ENCODE assay signal across 10 cellular contexts in the genomic region with DNA sequence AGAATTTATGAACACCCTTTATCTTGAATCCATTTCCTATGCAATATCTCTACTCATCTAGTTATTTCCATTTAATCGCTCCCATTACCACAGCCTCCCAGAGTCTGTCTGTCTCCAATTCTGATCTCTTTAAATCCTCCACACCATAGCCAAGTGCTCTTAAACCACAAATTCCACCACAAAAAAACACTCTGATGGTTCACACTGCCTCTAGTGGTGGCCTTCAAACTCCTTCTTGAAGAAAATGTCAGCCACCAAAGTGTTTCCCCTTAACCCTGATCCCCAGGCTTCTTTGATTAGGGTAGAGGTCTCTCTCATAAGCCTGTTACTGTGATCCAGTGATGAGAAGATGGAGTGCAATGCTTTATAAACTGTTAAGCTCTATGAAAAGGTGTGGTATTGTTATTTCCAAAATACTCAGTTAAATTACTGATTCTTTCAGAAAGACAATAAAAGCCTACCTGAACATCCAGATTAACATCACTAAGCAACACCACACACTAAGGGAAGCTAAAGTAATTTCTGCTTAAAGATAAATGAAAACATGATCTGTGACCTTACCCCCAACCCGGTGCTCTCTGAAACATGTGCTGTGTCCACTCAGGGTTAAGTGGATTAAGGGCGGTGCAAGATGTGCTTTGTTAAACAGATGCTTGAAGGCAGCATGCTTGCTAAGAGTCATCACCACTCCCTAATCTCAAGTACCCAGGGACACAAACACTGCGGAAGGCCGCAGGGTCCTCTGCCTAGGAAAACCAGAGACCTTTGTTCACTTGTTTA. TPM values are rescaled to one million over a fixed set of nuclear protein-coding genes. Genes with fewer than 3 reads are reported as not detected.
DNase-seq lines count a peak whose midpoint lies in the region; ATAC-seq, FAIRE-seq and TF ChIP-seq lines count a peak whose summit lies in the region.
"Not testable (repeated sequence)": the region's sequence is repeated elsewhere in the genome, so short reads cannot be mapped to it uniquely, and the experiment has no call there.
"Had no signal": no experiment of that assay in that cellular context is flagged by ENCODE, and none has a peak within 500 bp of the region (broad histone marks: within the 10 kb centered on the region; RNA-seq: fewer than 3 reads in every experiment).

No MANE protein-coding gene starts in this region.

- peaks cover 20 to 34% of the 10 kb centered on the region in 2 donors for H3K36me3 Mint-ChIP-seq in CD14-positive monocyte
- H3K36me3 Mint-ChIP-seq in activated CD4-positive, alpha-beta T cell treated with anti-CD3 and anti-CD28 coated beads, Interleukin-2, amount 10 ng/mL, durations not matched to agents 24 days and 14 days (ENCODE audit: low read depth), result peaks cover 22% of the 10 kb centered on the region

- not testable (repeated sequence) for H2BK12ac ChIP-seq in H1 (ENCODE audit: low read depth, low read length)

- not testable (repeated sequence) for H3K23ac ChIP-seq in H1 (ENCODE audit: insufficient read length)

- H3K79me1 ChIP-seq in H1 (ENCODE audit: low read depth, low read length), result not testable (repeated sequence)

- TF ChIP-seq POLR2A in H1 (IDR thresholded peaks at IDR 0.05; ENCODE audit: control extremely low read depth in 1 of 2, low read depth in 2 of 2, low read length in 2 of 2), result not testable (repeated sequence)

- H3K27me3 Mint-ChIP-seq in CD14-positive monocyte (ENCODE audit: low read depth in 3 of 3); activated CD4-positive, alpha-beta T cell treated with anti-CD3 and anti-CD28 coated beads, Interleukin-2, amount 10 ng/mL, durations not matched to agents 24 days and 14 days: not testable (repeated sequence)

- H2BK5ac ChIP-seq in H1 (ENCODE audit: low read depth, low read length), result not testable (repeated sequence)

- H3K4me1 Mint-ChIP-seq in CD14-positive monocyte; activated CD4-positive, alpha-beta T cell treated with anti-CD3 and anti-CD28 coated beads, Interleukin-2, amount 10 ng/mL, durations not matched to agents 24 days and 14 days: not testable (repeated sequence)

- not testable (repeated sequence) for H2BK120ac ChIP-seq in H1 (replicated peaks; ENCODE audit: low read depth, low read length)

- not testable (repeated sequence) for H2BK15ac ChIP-seq in H1 (ENCODE audit: low read length)

- H3K9me3 Mint-ChIP-seq in CD14-positive monocyte; activated CD4-positive, alpha-beta T cell treated with anti-CD3 and anti-CD28 coated beads, Interleukin-2, amount 10 ng/mL, durations not matched to agents 24 days and 14 days: not testable (repeated sequence)

- not testable (repeated sequence) for H2AK5ac ChIP-seq in H1 (ENCODE audit: low read depth, low read length)

- TF ChIP-seq RAD21 in H1 (IDR thresholded peaks at IDR 0.05 in 1 of 2, conservative IDR thresholded peaks at IDR 0.05 in 1 of 2; ENCODE audit: low read depth in 2 of 2, low read length in 2 of 2), result peak; percentile 37 to 44; a peak in 3 of 4 replicates

- not testable (repeated sequence) for H4K91ac ChIP-seq in H1 (replicated peaks; ENCODE audit: insufficient read length, low read length)

- not testable (repeated sequence) for H3K18ac ChIP-seq in H1 (ENCODE audit: extremely low read depth, low read length)

- DNase-seq in CD14-positive monocyte (ENCODE audit: low spot score); H1 (ENCODE audit: low read depth in 1 of 2, low spot score in 2 of 2): not testable (repeated sequence)
- peak; percentile 74 for DNase-seq in Jurkat, Clone E6-1 (ENCODE audit: low read depth, low spot score)
- peak; percentile 88 for DNase-seq in OCI-M1 (lab: John Stamatoyannopoulos, UW)
- DNase-seq in activated CD4-positive, alpha-beta T cell treated with anti-CD3 and anti-CD28 coated beads, Interleukin-2, amount 10 ng/mL, durations not matched to agents 24 days and 14 days, result peak; percentile 71
- peak; percentile 22 for DNase-seq in iPS-NIHi7 (ENCODE audit: extremely low spot score)
- DNase-seq in small intestine, result peak; percentile 15

- peak; percentile 67 for ATAC-seq in GM18868 (IDR thresholded peaks at IDR 0.05; ENCODE audit: unreplicated experiment)

- FAIRE-seq in H1 (lab: Jason Lieb, UNC), result peak; percentile 72
- not testable (repeated sequence) for FAIRE-seq in small intestine (lab: Jason Lieb, UNC)

- H3K23me2 ChIP-seq in H1 (ENCODE audit: low read depth, low read length), result not testable (repeated sequence)

- H4K8ac ChIP-seq in H1 (ENCODE audit: extremely low read depth, insufficient read depth, low read length), result not testable (repeated sequence)

- TF ChIP-seq CTCF in CD14-positive monocyte (IDR thresholded peaks at IDR 0.05) (peak; percentile 59), H1 (IDR thresholded peaks at IDR 0.05; ENCODE audit: control extremely low read depth in 1 of 3, insufficient read depth in 1 of 3, low read depth in 1 of 3, low read length in 3 of 3) (peak in 2 of 3 experiments; percentile 44 to 69; a peak in 3 of 4 replicates)

- not testable (repeated sequence) for H2BK20ac ChIP-seq in H1 (ENCODE audit: low read length)

- not testable (repeated sequence) for H4K20me1 ChIP-seq in H1 (replicated peaks in 1 of 2; ENCODE audit: control insufficient read depth in 1 of 2, insufficient read depth in 2 of 2, low read length in 2 of 2)

- not testable (repeated sequence) for H3K9ac ChIP-seq in H1 (replicated peaks in 1 of 4; ENCODE audit: extremely low read depth in 1 of 4, low read depth in 3 of 4, low read length in 3 of 4)

- H3K27me3 ChIP-seq in H1 (replicated peaks in 1 of 4; ENCODE audit: control insufficient read depth in 3 of 4, extremely low read depth in 1 of 4, insufficient read depth in 3 of 4, low read length in 3 of 4); small intestine (ENCODE audit: control insufficient read depth in 2 of 2, insufficient read depth in 2 of 2, low read length in 2 of 2): not testable (repeated sequence)

- intact Hi-C loops in CD14-positive monocyte (cut with micrococcal nuclease), result loop anchor here in 1 of 2 donors (10.0 kb wide), 1 partner anchor 343 kb away; no protein-coding TSS in a partner anchor
- intact Hi-C loops in activated CD4-positive, alpha-beta T cell treated with anti-CD3 and anti-CD28 coated beads, Interleukin-2, amount 10 ng/mL, durations not matched to agents 24 days and 14 days (cut with micrococcal nuclease), result loop anchor here (1.0 kb wide), 1 partner anchor 340 kb away; no protein-coding TSS in a partner anchor

- H3K4ac ChIP-seq in H1 (replicated peaks; ENCODE audit: insufficient read length, low read depth, low read length), result not testable (repeated sequence)

- not testable (repeated sequence) for H3K4me1 ChIP-seq in H1 (replicated peaks in 1 of 4; ENCODE audit: control insufficient read depth in 3 of 4, insufficient read depth in 4 of 4, low read length in 3 of 4); small intestine (ENCODE audit: control insufficient read depth in 2 of 2, insufficient read depth in 1 of 2, low read depth in 1 of 2, low read length in 1 of 2)

- H3K56ac ChIP-seq in H1 (replicated peaks; ENCODE audit: insufficient read length, low read depth, low read length), result not testable (repeated sequence)

- not testable (repeated sequence) for H3K79me2 ChIP-seq in H1 (ENCODE audit: control insufficient read depth in 1 of 2, insufficient read depth in 2 of 2, low read length in 2 of 2)

- H3K14ac ChIP-seq in H1 (ENCODE audit: insufficient read length), result not testable (repeated sequence)

- H3K9me3 ChIP-seq in H1 (ENCODE audit: insufficient read depth in 2 of 2, low read depth in 1 of 2, low read length in 1 of 2); small intestine (ENCODE audit: control insufficient read depth, low read depth): not testable (repeated sequence)

- 88% methylated on average over 3 of the region's 5 CpGs; no CpG with 5 or more reads in 1 of the 2 experiments for WGBS in H1 (ENCODE audit: extremely low coverage in 1 of 2, insufficient coverage in 1 of 2, insufficient read length in 1 of 2, insufficient replicate concordance in 2 of 2, low coverage in 1 of 2, low lambda C conversion rate in 2 of 2, missing lambda C conversion rate in 1 of 2), 2 experiments
- 72 to 88% (median 86%) methylated on average over 3 of the region's 5 CpGs for WGBS in small intestine, 3 donors

- H2AFZ ChIP-seq in H1 (ENCODE audit: low read length), result not testable (repeated sequence)

- H3K27ac ChIP-seq in H1 (ENCODE audit: low read depth, low read length); small intestine (ENCODE audit: low read depth in 1 of 2, low read length in 1 of 2): not testable (repeated sequence)

- peaks cover 0 to 14% (median 7%) of the 10 kb centered on the region in 4 experiments; a peak in 4 of 8 replicates for H3K36me3 ChIP-seq in H1 (ENCODE audit: control insufficient read depth in 2 of 4, insufficient read depth in 4 of 4, low read length in 3 of 4)
- H3K36me3 ChIP-seq in small intestine (ENCODE audit: control insufficient read depth in 2 of 2, insufficient read depth in 2 of 2, low read length in 2 of 2), result not testable (repeated sequence)

- POLR2A ChIA-PET in H1 (lab: Charles Lee; ENCODE audit: partially characterized antibody), result interaction anchor here (0.6 to 1.7 kb wide), 2 partner anchors 9 to 267 kb away, joined by 3 to 5 read pairs; no protein-coding TSS in a partner anchor

- CTCF ChIA-PET in H1 (lab: Charles Lee; ENCODE audit: partially characterized antibody), result interaction anchor here (0.5 to 4.2 kb wide), 17 partner anchors 9 to 920 kb away, joined by 3 to 17 read pairs (median 4); no protein-coding TSS in a partner anchor

- peak overlapping the region in 1 of 7 donors; percentile 1 for H3K27ac Mint-ChIP-seq in CD14-positive monocyte
- not testable (repeated sequence) for H3K27ac Mint-ChIP-seq in activated CD4-positive, alpha-beta T cell treated with anti-CD3 and anti-CD28 coated beads, Interleukin-2, amount 10 ng/mL, durations not matched to agents 24 days and 14 days

- not testable (repeated sequence) for H3K4me2 ChIP-seq in H1 (ENCODE audit: insufficient read depth in 1 of 2, low read depth in 2 of 2, low read length in 2 of 2)

- H3K4me3 Mint-ChIP-seq in CD14-positive monocyte; activated CD4-positive, alpha-beta T cell treated with anti-CD3 and anti-CD28 coated beads, Interleukin-2, amount 10 ng/mL, durations not matched to agents 24 days and 14 days: not testable (repeated sequence)

- H4K5ac ChIP-seq in H1 (ENCODE audit: insufficient read length, low read depth, low read length), result not testable (repeated sequence)

- not testable (repeated sequence) for H3K4me3 ChIP-seq in Jurkat, Clone E6-1 (ENCODE audit: low read length); H1 (ENCODE audit: extremely low read depth in 1 of 4, insufficient read depth in 2 of 4, low read depth in 3 of 4, low read length in 4 of 4); small intestine (ENCODE audit: low read depth in 1 of 2, low read length in 2 of 2)

- TF ChIP-seq EP300 in H1 (IDR thresholded peaks at IDR 0.05; ENCODE audit: borderline replicate concordance in 1 of 2, low read depth in 2 of 2, low read length in 2 of 2), result not testable (repeated sequence)

RNA-seq across cellular contexts. Expression of a gene that starts 4.5 kb away (rescaled TPM):
- polyA plus RNA-seq in CD14-positive monocyte (not detected), H1 (2011; rRNA removed) (not detected in 2 replicates), small intestine (not detected)
- polyA plus RNA-seq in Jurkat, Clone E6-1 (2012; ENCODE audit: insufficient read depth, insufficient read length), result not detected
- total RNA-seq in activated CD4-positive, alpha-beta T cell treated with anti-CD3 and anti-CD28 coated beads, Interleukin-2, amount 10 ng/mL, durations not matched to agents 24 days and 14 days, result 0.21 TPM in 1 of 2 replicates, not detected in the other
- not detected in 2 replicates for total RNA-seq in H1 (2021; fragmentation: NEBNext Ultra II Directional; extraction: Animal tissue kit (Norgen Biotek cat#: 25700))
- polyA plus RNA-seq in H1 (2011; cell fraction: cytosol; rRNA removed), result not detected
- not detected for polyA plus RNA-seq in H1 (2011; cell fraction: nucleus; rRNA removed)
- polyA plus RNA-seq in H1 (2012, experiment 1 of 2), result 0.46 to 1.2 TPM (median 0.71 TPM) in 4 replicates
- not detected for polyA plus RNA-seq in H1 (2012, experiment 2 of 2)
- polyA plus RNA-seq in H1 (2013, experiment 1 of 2), result not detected
- polyA plus RNA-seq in H1 (2013, experiment 2 of 2), result not detected
- polyA minus RNA-seq in H1 (2011; rRNA and poly(A)+ RNA removed), result 0.24 TPM in 1 of 2 replicates, not detected in the other
- not detected for polyA minus RNA-seq in H1 (2011; cell fraction: cytosol; rRNA and poly(A)+ RNA removed)
- polyA minus RNA-seq in H1 (2011; cell fraction: nucleus; rRNA and poly(A)+ RNA removed), result 0.70 TPM
- total RNA-seq: aorta, prostate gland had no signal
- polyA plus RNA-seq: aorta had no signal

RNA-seq across cellular contexts. Expression of a gene that starts 46.0 kb away (rescaled TPM):
- polyA plus RNA-seq in CD14-positive monocyte (1 to 10 TPM; 4.8 to 5.4 TPM), H1 (2011; rRNA removed) (17.8 and 28.2 TPM in 2 replicates), small intestine (10 to 100 TPM in 2 of 3 donors, 1 to 10 TPM in 1; 5.4 to 16.5 (median 12.7) TPM)
- 28.3 TPM for polyA plus RNA-seq in Jurkat, Clone E6-1 (2012; ENCODE audit: insufficient read depth, insufficient read length)
- total RNA-seq in activated CD4-positive, alpha-beta T cell treated with anti-CD3 and anti-CD28 coated beads, Interleukin-2, amount 10 ng/mL, durations not matched to agents 24 days and 14 days, result 36.8 and 41.4 TPM in 2 replicates
- total RNA-seq in H1 (2021; fragmentation: NEBNext Ultra II Directional; extraction: Animal tissue kit (Norgen Biotek cat#: 25700)), result 49.4 and 52.3 TPM in 2 replicates
- polyA plus RNA-seq in H1 (2011; cell fraction: cytosol; rRNA removed), result 34.1 TPM
- 28.3 TPM for polyA plus RNA-seq in H1 (2011; cell fraction: nucleus; rRNA removed)
- 34.0 to 44.9 TPM (median 38.3 TPM) in 4 replicates for polyA plus RNA-seq in H1 (2012, experiment 1 of 2)
- 12.9 TPM for polyA plus RNA-seq in H1 (2012, experiment 2 of 2)
- polyA plus RNA-seq in H1 (2013, experiment 1 of 2), result 52.4 TPM
- polyA plus RNA-seq in H1 (2013, experiment 2 of 2), result 50.2 TPM
- polyA minus RNA-seq in H1 (2011; rRNA and poly(A)+ RNA removed), result 38.3 and 46.3 TPM in 2 replicates
- polyA minus RNA-seq in H1 (2011; cell fraction: cytosol; rRNA and poly(A)+ RNA removed), result 40.7 TPM
- polyA minus RNA-seq in H1 (2011; cell fraction: nucleus; rRNA and poly(A)+ RNA removed), result 111 TPM
